In genomic region chr3:70570584-70570983, GRCh38 we compare ENCODE assay signal across 7 cellular contexts.
"Had no signal": no experiment of that assay in that cellular context is flagged by ENCODE, and none has a peak within 500 bp of the region (broad histone marks: within the 10 kb centered on the region; RNA-seq: fewer than 3 reads in every experiment).

No MANE protein-coding gene starts in this region.

- DNase-seq: IMR-90, KBM-7, KG1 had no signal

- FAIRE-seq: HepG2, HTR-8/SVneo had no signal

- H3K27ac ChIP-seq: HL-60, KMS-11 had no signal

- ATAC-seq: HepG2 had no signal

- H3K9ac ChIP-seq: KMS-11 had no signal

- H3K4me2 ChIP-seq: KMS-11 had no signal
